Comparison of ENCODE assay signal across 2 cellular contexts in the genomic region with DNA sequence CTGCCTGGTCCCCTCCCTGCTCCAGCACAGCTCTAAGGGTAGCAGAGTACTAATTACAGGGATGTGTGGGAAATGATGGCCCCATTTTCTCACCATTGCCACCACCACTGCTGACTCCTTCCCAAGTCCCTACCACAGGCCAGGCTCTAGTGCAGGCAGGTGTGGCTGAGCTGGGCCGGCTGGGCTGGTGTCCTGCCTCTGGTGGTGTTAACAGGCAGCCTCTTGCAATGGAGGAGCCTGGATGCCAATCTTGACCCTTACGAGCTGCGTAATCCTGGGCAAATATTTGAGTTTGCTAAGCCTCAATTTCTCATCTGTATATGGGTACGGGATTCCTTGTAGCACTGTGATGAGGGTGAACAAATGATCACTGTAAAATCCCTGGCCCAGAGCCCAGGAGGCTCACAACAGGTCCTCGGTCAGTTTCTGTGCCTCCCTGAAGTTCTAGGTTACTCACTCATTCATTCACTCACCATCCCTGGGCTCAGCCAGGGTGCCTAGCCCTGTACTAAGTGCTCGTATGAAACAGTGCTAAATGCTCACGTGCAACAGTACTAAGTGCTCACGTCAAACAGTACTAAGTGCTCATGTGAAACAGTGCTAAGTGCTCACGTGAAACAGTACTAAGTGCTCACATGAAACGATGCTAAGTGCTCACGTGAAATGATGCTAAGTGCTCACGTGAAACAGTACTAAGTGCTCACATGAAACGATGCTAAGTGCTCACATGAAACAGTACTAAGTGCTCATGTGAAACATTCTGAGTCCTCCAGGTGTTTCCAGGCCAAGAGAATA.
TF ChIP-seq lines count a peak whose summit lies in the region.

No MANE protein-coding gene starts in this region.

TF ChIP-seq in IMR-90, 13 proteins besides CTCF, POLR2A, EP300 and RAD21:
- TF ChIP-seq NFE2L2 (IDR thresholded peaks at IDR 0.05; ENCODE audit: low read depth, low read length) (no peak), FOS (IDR thresholded peaks at IDR 0.05; ENCODE audit: low read depth, low read length) (no peak), CHD1 (IDR thresholded peaks at IDR 0.05; ENCODE audit: low read depth, low read length) (no peak), RFX5 (IDR thresholded peaks at IDR 0.05; ENCODE audit: low read depth, low read length) (no peak)
- TF ChIP-seq, protein P1, sequence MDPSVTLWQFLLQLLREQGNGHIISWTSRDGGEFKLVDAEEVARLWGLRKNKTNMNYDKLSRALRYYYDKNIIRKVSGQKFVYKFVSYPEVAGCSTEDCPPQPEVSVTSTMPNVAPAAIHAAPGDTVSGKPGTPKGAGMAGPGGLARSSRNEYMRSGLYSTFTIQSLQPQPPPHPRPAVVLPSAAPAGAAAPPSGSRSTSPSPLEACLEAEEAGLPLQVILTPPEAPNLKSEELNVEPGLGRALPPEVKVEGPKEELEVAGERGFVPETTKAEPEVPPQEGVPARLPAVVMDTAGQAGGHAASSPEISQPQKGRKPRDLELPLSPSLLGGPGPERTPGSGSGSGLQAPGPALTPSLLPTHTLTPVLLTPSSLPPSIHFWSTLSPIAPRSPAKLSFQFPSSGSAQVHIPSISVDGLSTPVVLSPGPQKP (IDR thresholded peaks at IDR 0.05; ENCODE audit: borderline replicate concordance, low read depth, low read length): no peak
- TF ChIP-seq, protein P2, sequence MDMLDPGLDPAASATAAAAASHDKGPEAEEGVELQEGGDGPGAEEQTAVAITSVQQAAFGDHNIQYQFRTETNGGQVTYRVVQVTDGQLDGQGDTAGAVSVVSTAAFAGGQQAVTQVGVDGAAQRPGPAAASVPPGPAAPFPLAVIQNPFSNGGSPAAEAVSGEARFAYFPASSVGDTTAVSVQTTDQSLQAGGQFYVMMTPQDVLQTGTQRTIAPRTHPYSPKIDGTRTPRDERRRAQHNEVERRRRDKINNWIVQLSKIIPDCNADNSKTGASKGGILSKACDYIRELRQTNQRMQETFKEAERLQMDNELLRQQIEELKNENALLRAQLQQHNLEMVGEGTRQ (IDR thresholded peaks at IDR 0.05; ENCODE audit: low read depth, low read length): no peak

TF ChIP-seq in K562, 482 proteins besides CTCF, POLR2A, EP300 and RAD21:
- TF ChIP-seq, protein P3, sequence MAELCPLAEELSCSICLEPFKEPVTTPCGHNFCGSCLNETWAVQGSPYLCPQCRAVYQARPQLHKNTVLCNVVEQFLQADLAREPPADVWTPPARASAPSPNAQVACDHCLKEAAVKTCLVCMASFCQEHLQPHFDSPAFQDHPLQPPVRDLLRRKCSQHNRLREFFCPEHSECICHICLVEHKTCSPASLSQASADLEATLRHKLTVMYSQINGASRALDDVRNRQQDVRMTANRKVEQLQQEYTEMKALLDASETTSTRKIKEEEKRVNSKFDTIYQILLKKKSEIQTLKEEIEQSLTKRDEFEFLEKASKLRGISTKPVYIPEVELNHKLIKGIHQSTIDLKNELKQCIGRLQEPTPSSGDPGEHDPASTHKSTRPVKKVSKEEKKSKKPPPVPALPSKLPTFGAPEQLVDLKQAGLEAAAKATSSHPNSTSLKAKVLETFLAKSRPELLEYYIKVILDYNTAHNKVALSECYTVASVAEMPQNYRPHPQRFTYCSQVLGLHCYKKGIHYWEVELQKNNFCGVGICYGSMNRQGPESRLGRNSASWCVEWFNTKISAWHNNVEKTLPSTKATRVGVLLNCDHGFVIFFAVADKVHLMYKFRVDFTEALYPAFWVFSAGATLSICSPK (IDR thresholded peaks at IDR 0.05; ENCODE audit: borderline replicate concordance): 0 out of 2 replicates have a peak, but pooled peaks have one; percentile 33
- TF ChIP-seq ADNP (tag; IDR thresholded peaks at IDR 0.05) (0 out of 2 replicates have a peak, but pooled peaks have one; percentile 37), PRMT5 (CRISPR knock-in tag; IDR thresholded peaks at IDR 0.05) (no peak), TAF7 (tag; IDR thresholded peaks at IDR 0.05) (no peak), RBFOX2 (IDR thresholded peaks at IDR 0.05; ENCODE audit: low read depth, low read length) (no peak), FOXP1 (CRISPR knock-in tag; IDR thresholded peaks at IDR 0.05) (no peak), NFIC (IDR thresholded peaks at IDR 0.05) (peak; percentile 17; the same call in 1 of the 2 replicates), TSC22D4 (tag; IDR thresholded peaks at IDR 0.05) (peak; percentile 49; the same call in 1 of the 2 replicates), ZNF24 (IDR thresholded peaks at IDR 0.05) (peak; percentile 75), BHLHE40 (IDR thresholded peaks at IDR 0.05; ENCODE audit: low read length) (peak; percentile 75; the same call in 1 of the 2 replicates)
- TF ChIP-seq, protein P4, sequence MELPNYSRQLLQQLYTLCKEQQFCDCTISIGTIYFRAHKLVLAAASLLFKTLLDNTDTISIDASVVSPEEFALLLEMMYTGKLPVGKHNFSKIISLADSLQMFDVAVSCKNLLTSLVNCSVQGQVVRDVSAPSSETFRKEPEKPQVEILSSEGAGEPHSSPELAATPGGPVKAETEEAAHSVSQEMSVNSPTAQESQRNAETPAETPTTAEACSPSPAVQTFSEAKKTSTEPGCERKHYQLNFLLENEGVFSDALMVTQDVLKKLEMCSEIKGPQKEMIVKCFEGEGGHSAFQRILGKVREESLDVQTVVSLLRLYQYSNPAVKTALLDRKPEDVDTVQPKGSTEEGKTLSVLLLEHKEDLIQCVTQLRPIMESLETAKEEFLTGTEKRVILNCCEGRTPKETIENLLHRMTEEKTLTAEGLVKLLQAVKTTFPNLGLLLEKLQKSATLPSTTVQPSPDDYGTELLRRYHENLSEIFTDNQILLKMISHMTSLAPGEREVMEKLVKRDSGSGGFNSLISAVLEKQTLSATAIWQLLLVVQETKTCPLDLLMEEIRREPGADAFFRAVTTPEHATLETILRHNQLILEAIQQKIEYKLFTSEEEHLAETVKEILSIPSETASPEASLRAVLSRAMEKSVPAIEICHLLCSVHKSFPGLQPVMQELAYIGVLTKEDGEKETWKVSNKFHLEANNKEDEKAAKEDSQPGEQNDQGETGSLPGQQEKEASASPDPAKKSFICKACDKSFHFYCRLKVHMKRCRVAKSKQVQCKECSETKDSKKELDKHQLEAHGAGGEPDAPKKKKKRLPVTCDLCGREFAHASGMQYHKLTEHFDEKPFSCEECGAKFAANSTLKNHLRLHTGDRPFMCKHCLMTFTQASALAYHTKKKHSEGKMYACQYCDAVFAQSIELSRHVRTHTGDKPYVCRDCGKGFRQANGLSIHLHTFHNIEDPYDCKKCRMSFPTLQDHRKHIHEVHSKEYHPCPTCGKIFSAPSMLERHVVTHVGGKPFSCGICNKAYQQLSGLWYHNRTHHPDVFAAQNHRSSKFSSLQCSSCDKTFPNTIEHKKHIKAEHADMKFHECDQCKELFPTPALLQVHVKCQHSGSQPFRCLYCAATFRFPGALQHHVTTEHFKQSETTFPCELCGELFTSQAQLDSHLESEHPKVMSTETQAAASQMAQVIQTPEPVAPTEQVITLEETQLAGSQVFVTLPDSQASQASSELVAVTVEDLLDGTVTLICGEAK (IDR thresholded peaks at IDR 0.05): no peak
- TF ChIP-seq, protein P4 (CRISPR knock-in tag; IDR thresholded peaks at IDR 0.05): 0 out of 2 replicates have a peak, but pooled peaks have one; percentile 1
